ENCODE assay signal across 9 cellular contexts in the genomic region with DNA sequence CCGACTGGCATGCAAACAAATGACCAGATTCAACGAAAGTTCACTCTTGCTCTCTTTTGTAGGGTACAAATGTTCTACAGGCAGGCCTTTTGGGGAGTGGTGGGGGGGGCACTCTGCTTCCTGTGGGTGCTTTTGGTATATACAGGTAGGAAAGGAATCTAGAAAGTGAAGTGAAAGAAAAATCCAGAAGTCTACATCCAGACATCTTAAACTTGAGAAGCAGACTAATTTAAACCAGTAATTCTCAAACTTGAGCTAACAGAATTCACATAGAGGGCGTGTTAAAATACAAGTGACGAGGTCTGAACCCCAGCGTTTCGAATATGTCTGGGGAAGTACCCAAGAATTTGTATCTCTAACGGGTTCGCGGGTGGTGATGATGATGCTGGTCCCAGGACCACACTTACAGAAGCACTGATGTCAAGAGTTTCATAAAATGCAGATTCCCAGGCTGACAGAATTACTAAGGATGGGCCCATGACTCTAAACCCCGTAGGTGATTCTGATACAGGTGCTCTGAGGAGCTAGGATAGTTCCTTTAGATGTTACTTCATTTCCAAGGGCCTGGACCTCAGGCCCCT. TPM values are rescaled to one million over a fixed set of nuclear protein-coding genes. Genes with fewer than 3 reads are reported as not detected.
DNase-seq lines count a peak whose midpoint lies in the region; ATAC-seq and TF ChIP-seq lines count a peak whose summit lies in the region.
"Had no signal": no experiment of that assay in that cellular context is flagged by ENCODE, and none has a peak within 500 bp of the region (broad histone marks: within the 10 kb centered on the region; RNA-seq: fewer than 3 reads in every experiment).

No MANE protein-coding gene starts in this region.

- H3K36me3 ChIP-seq in heart right ventricle = peaks cover 0 to 25% (median 0%) of the 10 kb centered on the region in 9 donors
- no peaks in the 10 kb centered on the region for H3K36me3 ChIP-seq in upper lobe of right lung

- H3K4me1 Mint-ChIP-seq in chondrocyte (ENCODE audit: low read depth) (peaks cover 16% of the 10 kb centered on the region), mesothelial cell of epicardium (peaks cover 6% of the 10 kb centered on the region)

- no peaks in the 10 kb centered on the region for H3K27me3 Mint-ChIP-seq in chondrocyte (ENCODE audit: low read depth)
- peaks cover 25% of the 10 kb centered on the region for H3K27me3 Mint-ChIP-seq in mesothelial cell of epicardium (ENCODE audit: low read depth)

- peaks cover 7% of the 10 kb centered on the region for H3K36me3 Mint-ChIP-seq in chondrocyte (ENCODE audit: low read depth)
- H3K36me3 Mint-ChIP-seq in mesothelial cell of epicardium = peaks cover 5% of the 10 kb centered on the region

- H3K4me3 ChIP-seq in heart right ventricle = peak overlapping the region; percentile 64 to 91 (median 70)
- peak overlapping the region; percentile 65 for H3K4me3 ChIP-seq in upper lobe of right lung

- H3K9me3 Mint-ChIP-seq in chondrocyte (ENCODE audit: low read depth) (no peaks in the 10 kb centered on the region), mesothelial cell of epicardium (no peaks in the 10 kb centered on the region)

- H3K27ac ChIP-seq in heart right ventricle (peak overlapping the region in 6 of 10 donors; percentile 41 to 65 (median 60)), upper lobe of right lung (no peak overlapping the region)

- 74 to 79% methylated on average over 10 of the region's 10 CpGs for WGBS in heart right ventricle, 2 donors

- H3K27me3 ChIP-seq in heart right ventricle = peaks cover 0 to 22% (median 0%) of the 10 kb centered on the region in 7 donors
- H3K27me3 ChIP-seq in upper lobe of right lung = no peaks in the 10 kb centered on the region

- no peak for TF ChIP-seq CTCF in heart right ventricle (IDR thresholded peaks at IDR 0.05)
- TF ChIP-seq CTCF in chondrocyte (IDR thresholded peaks at IDR 0.05) = no peak
- no peak for TF ChIP-seq CTCF in mesothelial cell of epicardium (IDR thresholded peaks at IDR 0.05; ENCODE audit: unreplicated experiment)
- no peak for TF ChIP-seq CTCF in upper lobe of right lung (IDR thresholded peaks at IDR 0.05)

- DNase-seq in heart right ventricle (no peak), Right ventricle myocardium inferior (ENCODE audit: missing footprints) (no peak), chondrocyte (ENCODE audit: low spot score) (no peak), mesothelial cell of epicardium (ENCODE audit: low spot score in 2 of 2, unreplicated experiment in 2 of 2) (no peak), upper lobe of right lung (no peak), DMS79 (lab: John Stamatoyannopoulos, UW) (no peak), COLO668 (lab: John Stamatoyannopoulos, UW; ENCODE audit: unreplicated experiment) (no peak), NCI-H748 treated with DMSO at 0.1 percent for 48 hours (lab: John Stamatoyannopoulos, UW) (no peak)
- DNase-seq: NCI-H446 had no signal

- H3K27ac Mint-ChIP-seq in chondrocyte (ENCODE audit: unreplicated experiment) (peak overlapping the region; percentile 80), mesothelial cell of epicardium (no peak overlapping the region)

- H3K9me3 ChIP-seq in heart right ventricle = no peaks in the 10 kb centered on the region
- H3K9me3 ChIP-seq in upper lobe of right lung = no peaks in the 10 kb centered on the region

- intact Hi-C loops in heart right ventricle (cut with DNase I) = no loop called here
- intact Hi-C loops in Right ventricle myocardium inferior (cut with DNase I) = no loop called here
- intact Hi-C loops in upper lobe of right lung (cut with DNase I) = no loop called here

- H3K4me3 Mint-ChIP-seq in chondrocyte (ENCODE audit: unreplicated experiment) (peak overlapping the region; percentile 63), mesothelial cell of epicardium (peak overlapping the region; percentile 69)

- ATAC-seq in heart right ventricle = peak in 1 of 8 donors; percentile 6
- no peak for ATAC-seq in Right ventricle myocardium inferior
- no peak for ATAC-seq in upper lobe of right lung

- H3K4me1 ChIP-seq in heart right ventricle = peaks cover 5 to 16% (median 10%) of the 10 kb centered on the region in 9 donors
- H3K4me1 ChIP-seq in upper lobe of right lung = peaks cover 7% of the 10 kb centered on the region

RNA-seq across cellular contexts. Expression of a gene that starts 0.5 kb away (rescaled TPM):
- total RNA-seq in heart right ventricle (1 to 10 TPM; 1.5 to 2.6 (median 2.2) TPM), Right ventricle myocardium inferior (1.5 TPM), chondrocyte (4.0 to 8.9 TPM (median 4.8 TPM) in 3 replicates), mesothelial cell of epicardium (3.7 to 4.2 TPM (median 3.8 TPM) in 3 replicates), upper lobe of right lung (2.1 TPM)
- polyA plus RNA-seq in heart right ventricle = 1 to 10 TPM in 1 of 2 donors, under 1 TPM in 1; 0.86 to 1.0 TPM

RNA-seq across cellular contexts. Expression of a gene that starts 18.5 kb away (rescaled TPM):
- 10 to 100 TPM in 5 of 10 donors, 1 to 10 TPM in 5; 7.5 to 16.6 (median 9.8) TPM for total RNA-seq in heart right ventricle
- polyA plus RNA-seq in heart right ventricle = 10 to 100 TPM; 11.5 to 15.5 TPM
- 8.8 TPM for total RNA-seq in Right ventricle myocardium inferior
- total RNA-seq in chondrocyte = 35.3 to 56.6 TPM (median 39.1 TPM) in 3 replicates
- 27.6 to 31.9 TPM (median 27.9 TPM) in 3 replicates for total RNA-seq in mesothelial cell of epicardium
- total RNA-seq in upper lobe of right lung = 19.5 TPM

RNA-seq across cellular contexts. Expression of a gene that starts 18.7 kb away (rescaled TPM):
- total RNA-seq in heart right ventricle (10 to 100 TPM; 19.6 to 27.7 (median 26.4) TPM), Right ventricle myocardium inferior (23.7 TPM), chondrocyte (45.5 to 48.6 TPM (median 48.3 TPM) in 3 replicates), mesothelial cell of epicardium (32.6 to 37.8 TPM (median 34.3 TPM) in 3 replicates), upper lobe of right lung (34.4 TPM)
- 10 to 100 TPM; 20.3 to 31.9 TPM for polyA plus RNA-seq in heart right ventricle
